8 cellular contexts compared by ENCODE assay signal in genomic region chr6:54291738-54292137, GRCh38. TPM values are rescaled to one million over a fixed set of nuclear protein-coding genes. Genes with fewer than 3 reads are reported as not detected.
DNase-seq lines count a peak whose midpoint lies in the region; ATAC-seq and TF ChIP-seq lines count a peak whose summit lies in the region.
"Had no signal": no experiment of that assay in that cellular context is flagged by ENCODE, and none has a peak within 500 bp of the region (broad histone marks: within the 10 kb centered on the region; RNA-seq: fewer than 3 reads in every experiment).

No MANE protein-coding gene starts in this region.

- CTCF ChIA-PET in PC-3 (lab: Charles Lee), result no interaction called here
- CTCF ChIA-PET in PC-9 (lab: Charles Lee), result no interaction called here

- WGBS in gastroesophageal sphincter (ENCODE audit: low coverage in 1 of 2), 2 donors, result 21 to 50% methylated on average over 2 of the region's 2 CpGs

- H3K27ac ChIP-seq in PC-3 (ENCODE audit: low read length) (peak overlapping the region; percentile 85), PC-9 (no peak overlapping the region), gastroesophageal sphincter (no peak overlapping the region)
- H3K27ac ChIP-seq: psoas muscle had no signal

- TF ChIP-seq CTCF in PC-3 (conservative IDR thresholded peaks at IDR 0.05; ENCODE audit: low read depth, low read length) (no peak), retinal pigment epithelial cell (conservative IDR thresholded peaks at IDR 0.05; ENCODE audit: low read depth, low read length) (no peak), PC-9 (conservative IDR thresholded peaks at IDR 0.05) (no peak), gastroesophageal sphincter (IDR thresholded peaks at IDR 0.05) (no peak)

- no peaks in the 10 kb centered on the region for H3K79me2 ChIP-seq in PC-3 (ENCODE audit: low read length)
- H3K79me2 ChIP-seq in PC-9 (ENCODE audit: low read depth), result no peaks in the 10 kb centered on the region

- no peaks in the 10 kb centered on the region for H3K27me3 ChIP-seq in PC-3 (ENCODE audit: low read length)
- H3K27me3 ChIP-seq in PC-9 (ENCODE audit: insufficient read depth, low read depth), result no peaks in the 10 kb centered on the region
- no peaks in the 10 kb centered on the region for H3K27me3 ChIP-seq in gastroesophageal sphincter

- peak overlapping the region; percentile 48; the same call in 1 of the 2 replicates for H3K9ac ChIP-seq in PC-3 (ENCODE audit: low read length)

- no peaks in the 10 kb centered on the region for H3F3A ChIP-seq in PC-3 (ENCODE audit: low read length, unreplicated experiment)
- no peaks in the 10 kb centered on the region for H3F3A ChIP-seq in PC-9 (ENCODE audit: insufficient read depth, low read depth)

- no peaks in the 10 kb centered on the region for H3K9me2 ChIP-seq in PC-3 (replicated peaks; ENCODE audit: low read length)
- H3K9me2 ChIP-seq in PC-9 (ENCODE audit: insufficient read depth), result no peaks in the 10 kb centered on the region

- H3K4me3 ChIP-seq in PC-3 (ENCODE audit: low read length) (no peak overlapping the region), retinal pigment epithelial cell (ENCODE audit: low read length) (no peak overlapping the region), PC-9 (no peak overlapping the region), gastroesophageal sphincter (no peak overlapping the region)
- H3K4me3 ChIP-seq: psoas muscle had no signal

- no TSS peak for BruUV-seq in PC-3 (replicated peaks; lab: Mats Ljungman, UMichigan)
- BruUV-seq in PC-9 (replicated peaks; lab: Mats Ljungman, UMichigan), result no TSS peak

- H3K9me3 ChIP-seq in PC-3 (ENCODE audit: low read length), result no peaks in the 10 kb centered on the region
- H3K9me3 ChIP-seq in PC-9 (ENCODE audit: insufficient read depth, low read depth), result no peaks in the 10 kb centered on the region
- no peaks in the 10 kb centered on the region for H3K9me3 ChIP-seq in gastroesophageal sphincter
- H3K9me3 ChIP-seq: psoas muscle had no signal

- POLR2A ChIA-PET in PC-3 (lab: Charles Lee; ENCODE audit: unreplicated experiment) (interaction anchor here (0.6 to 1.2 kb wide), 2 partner anchors 44 to 498 kb away, joined by 3 to 10 read pairs; no protein-coding TSS in a partner anchor), PC-9 (lab: Charles Lee; ENCODE audit: unreplicated experiment) (no interaction called here)

- TF ChIP-seq EP300 in gastroesophageal sphincter (IDR thresholded peaks at IDR 0.05), result no peak

- H3K36me3 ChIP-seq in PC-3 (ENCODE audit: low read depth, low read length) (no peaks in the 10 kb centered on the region), PC-9 (ENCODE audit: low read depth) (no peaks in the 10 kb centered on the region), gastroesophageal sphincter (no peaks in the 10 kb centered on the region)

- intact Hi-C loops in PC-3 (cut with micrococcal nuclease) (no loop called here), PC-9 (cut with micrococcal nuclease; ENCODE audit: unreplicated experiment) (no loop called here)

- peak; percentile 97 for ATAC-seq in HG02840 (IDR thresholded peaks at IDR 0.05; ENCODE audit: low FRiP score, unreplicated experiment)
- peak; percentile 86 for ATAC-seq in PC-3
- ATAC-seq in gastroesophageal sphincter, result no peak

- DNase-seq in GM19238 (ENCODE audit: insufficient read length, low spot score) (peak; percentile 13), PC-3 (peak; percentile 66), retinal pigment epithelial cell (ENCODE audit: low read depth) (peak; percentile 31), PC-9 (no peak), NCI-H2029 (lab: John Stamatoyannopoulos, UW) (no peak)
- DNase-seq: psoas muscle had no signal

- peak overlapping the region; percentile 56 for H3K4me2 ChIP-seq in PC-3 (ENCODE audit: low read length)
- H3K4me2 ChIP-seq in PC-9, result no peak overlapping the region

- H4K20me1 ChIP-seq in PC-3 (ENCODE audit: low read length) (no peaks in the 10 kb centered on the region), PC-9 (ENCODE audit: insufficient read depth) (no peaks in the 10 kb centered on the region)

- H2AFZ ChIP-seq in PC-3 (ENCODE audit: low read length), result peak overlapping the region; percentile 48; the same call in 1 of the 2 replicates
- H2AFZ ChIP-seq in PC-9, result no peak overlapping the region

- H3K4me1 ChIP-seq in PC-3 (ENCODE audit: insufficient read depth, low read length) (peaks cover 30% of the 10 kb centered on the region), PC-9 (replicated peaks; ENCODE audit: insufficient read depth) (no peaks in the 10 kb centered on the region), gastroesophageal sphincter (no peaks in the 10 kb centered on the region)
- H3K4me1 ChIP-seq: psoas muscle had no signal

- TF ChIP-seq POLR2A in gastroesophageal sphincter (IDR thresholded peaks at IDR 0.05), result no peak

RNA-seq across cellular contexts. Expression of gene TINAG, which starts 16.5 kb away (rescaled TPM):
- not detected in 2 replicates for total RNA-seq in PC-3 (2014; rRNA removed)
- not detected in 2 replicates for total RNA-seq in PC-9 (2021)
- not detected for total RNA-seq in gastroesophageal sphincter

Comparison
In these comparisons a context has a peak if more than half of its experiments do, and no peak if none do; other contexts are left out.
1. DNase-seq: peak in GM19238 (single experiment), PC-3 (single experiment) and retinal pigment epithelial cell (single experiment); none in PC-9 (0 of 2) and NCI-H2029 (single experiment).